21 cellular contexts compared by ENCODE assay signal in genomic region chr6:48691420-48691819, GRCh38.
"Had no signal": no experiment of that assay in that cellular context is flagged by ENCODE, and none has a peak within 500 bp of the region (broad histone marks: within the 10 kb centered on the region; RNA-seq: fewer than 3 reads in every experiment).

No MANE protein-coding gene starts in this region.

- H3K27ac ChIP-seq: PC-9, SJSA1, SK-N-MC had no signal

- H3K27me3 ChIP-seq: SJSA1 had no signal

- H3K9me3 ChIP-seq: SJSA1 had no signal

- ATAC-seq: HepG2 had no signal

- H2AFZ ChIP-seq: PC-9 had no signal

- DNase-seq: IMR-90, KG1, NCI-H1092, NCI-H1105 treated with DMSO at 0.1 percent for 48 hours, NCI-H1417 treated with DMSO at 0.1 percent for 48 hours, NCI-H146, NCI-H1694 treated with DMSO at 0.1 percent for 48 hours, NCI-H1930, NCI-H2081, NCI-H2107, NCI-H2227 treated with DMSO at 0.1 percent for 48 hours, NCI-H524, NCI-H526 treated with DMSO at 0.1 percent for 48 hours, NCI-H748 treated with DMSO at 0.1 percent for 48 hours, PC-9, Right ventricle myocardium superior, RPMI8226, SIG-M5 had no signal

- H3K4me3 ChIP-seq: PC-9, SJSA1, SK-N-MC had no signal

- H3K4me1 ChIP-seq: SJSA1 had no signal

- H3K4me2 ChIP-seq: PC-9 had no signal

- H3K36me3 ChIP-seq: SJSA1 had no signal
